ENCODE assay signal across 8 cellular contexts in genomic region chr3:16884748-16885587, GRCh38. TPM values are rescaled to one million over a fixed set of nuclear protein-coding genes. Genes with fewer than 3 reads are reported as not detected.
DNase-seq lines count a peak whose midpoint lies in the region; ATAC-seq, FAIRE-seq and TF ChIP-seq lines count a peak whose summit lies in the region.

TSS of gene PLCL2 (plus strand) at chr3:16884955. CDS start at chr3:16885040, 85 bp downstream.

- H3K36me3 ChIP-seq in Peyer's patch = no peaks in the 10 kb centered on the region
- no peaks in the 10 kb centered on the region for H3K36me3 ChIP-seq in transverse colon

- peak; percentile 36 for ATAC-seq in GM18909 (IDR thresholded peaks at IDR 0.05; ENCODE audit: poor library complexity, unreplicated experiment)
- ATAC-seq in HG03135 (IDR thresholded peaks at IDR 0.05; ENCODE audit: unreplicated experiment) = peak; percentile 38

- TF ChIP-seq CTCF in AG04450 (IDR thresholded peaks at IDR 0.05; ENCODE audit: low read depth, low read length) = no peak
- no peak for TF ChIP-seq CTCF in Peyer's patch (IDR thresholded peaks at IDR 0.05)
- no peak for TF ChIP-seq CTCF in transverse colon (IDR thresholded peaks at IDR 0.05)

- 1% methylated on average over 77 of the region's 87 CpGs; no CpG with 5 or more reads in 1 of the 2 donors for WGBS in transverse colon (ENCODE audit: low coverage in 1 of 2), 2 donors

- POLR2A ChIA-PET in AG04450 (lab: Yijun Ruan, JAX) = interaction anchor here (0.6 kb wide), 1 partner anchor 193 kb away, joined by 3 read pairs; no protein-coding TSS in a partner anchor

- H3K9me3 ChIP-seq in AG04450 (ENCODE audit: control insufficient read depth, insufficient read depth, low read length) = no peaks in the 10 kb centered on the region; the same call in 1 of the 2 replicates
- H3K9me3 ChIP-seq in Peyer's patch = no peaks in the 10 kb centered on the region
- no peaks in the 10 kb centered on the region for H3K9me3 ChIP-seq in transverse colon

- no peak within 1 kb of the TSS for H3K27ac ChIP-seq in AG04450 (ENCODE audit: low read depth, low read length)
- peak within 1 kb of the TSS; percentile 92 to 96 (median 94) for H3K27ac ChIP-seq in Peyer's patch
- peak within 1 kb of the TSS; percentile 89 to 95 (median 92) for H3K27ac ChIP-seq in transverse colon

- no peak for TF ChIP-seq EP300 in transverse colon (IDR thresholded peaks at IDR 0.05; ENCODE audit: low read depth)

- H3K27me3 ChIP-seq in AG04450 (ENCODE audit: control insufficient read depth, insufficient read depth, low read length) (peaks cover 3% of the 10 kb centered on the region), Peyer's patch (no peaks in the 10 kb centered on the region), transverse colon (no peaks in the 10 kb centered on the region)

- H3K4me3 ChIP-seq in AG04450 (ENCODE audit: low read depth, low read length) (peak within 1 kb of the TSS; percentile 67), Peyer's patch (peak within 1 kb of the TSS; percentile 84 to 98 (median 88)), transverse colon (peak within 1 kb of the TSS; percentile 66 to 90 (median 86))

- CTCF ChIA-PET in AG04450 (lab: Charles Lee) = interaction anchor here (0.6 to 1.8 kb wide), 11 partner anchors 13 to 855 kb away, joined by 3 to 8 read pairs (median 4); no protein-coding TSS in a partner anchor

- no peak for DNase-seq in AG04450 (ENCODE audit: low read depth, low spot score)
- DNase-seq in Peyer's patch = peak; percentile 61 to 82 (median 77)
- DNase-seq in activated effector memory CD4-positive, alpha-beta T cell treated with anti-CD3 and anti-CD28 coated beads, Interleukin-2, amount 50 U/mL, for 16 hours = peak; percentile 88
- peak; percentile 57 to 71 for DNase-seq in frontal cortex (ENCODE audit: low spot score in 2 of 2)
- DNase-seq in occipital lobe (lab: John Stamatoyannopoulos, UW) = no peak
- peak; percentile 61 for DNase-seq in transverse colon

- in situ Hi-C loops in transverse colon (cut with MboI; ENCODE audit: low pct_ligation_motif_present in 1 of 4, low pct_unique_long_range_greater_than_20kb in 1 of 4, low sequenced_read_pairs in 3 of 4) = no loop called here

- H3K4me1 ChIP-seq in Peyer's patch (peaks cover 0 to 20% (median 4%) of the 10 kb centered on the region in 4 donors), transverse colon (peaks cover 0 to 34% (median 12%) of the 10 kb centered on the region in 4 donors)

- FAIRE-seq in frontal cortex (lab: Jason Lieb, UNC) = no peak

- TF ChIP-seq POLR2A in Peyer's patch (IDR thresholded peaks at IDR 0.05) = peak; percentile 24 to 26
- TF ChIP-seq POLR2A in transverse colon (IDR thresholded peaks at IDR 0.05) = peak; percentile 10

- intact Hi-C loops in transverse colon (cut with DNase I; ENCODE audit: low total_unique reads) = no loop called here

RNA-seq across cellular contexts. Expression of gene PLCL2, which starts in this region (rescaled TPM):
- 0.77 and 0.94 TPM in 2 replicates for polyA plus RNA-seq in AG04450 (2011; rRNA removed)
- polyA minus RNA-seq in AG04450 (2011; rRNA and poly(A)+ RNA removed) = 1.1 and 2.1 TPM in 2 replicates
- total RNA-seq in Peyer's patch = 10 to 100 TPM; 21.8 to 39.6 (median 25.4) TPM
- total RNA-seq in frontal cortex = 122 TPM
- total RNA-seq in occipital lobe = 128 TPM
- 10 to 100 TPM; 17.2 to 41.4 (median 35.9) TPM for total RNA-seq in transverse colon

Comparison
In these comparisons a context has a peak if more than half of its experiments do, and no peak if none do; other contexts are left out.
1. DNase-seq: peak in Peyer's patch (3 of 3), activated effector memory CD4-positive, alpha-beta T cell treated with anti-CD3 and anti-CD28 coated beads, Interleukin-2, amount 50 U/mL, for 16 hours (single experiment), frontal cortex (2 of 2) and transverse colon (single experiment); none in AG04450 (single experiment) and occipital lobe (single experiment).
2. Peak in every context shown above with its lines, with median percentiles within 50 percentile points of each other: H3K4me3 ChIP-seq.